8 cellular contexts compared by ENCODE assay signal in genomic region chrX:120485562-120486520, GRCh38. TPM values are rescaled to one million over a fixed set of nuclear protein-coding genes. Genes with fewer than 3 reads are reported as not detected.
DNase-seq lines count a peak whose midpoint lies in the region; ATAC-seq and TF ChIP-seq lines count a peak whose summit lies in the region.

No MANE protein-coding gene starts in this region.

- DNase-seq in GM10248 (ENCODE audit: extremely low spot score) (peak; percentile 35), HFF-Myc (ENCODE audit: extremely low read depth, low read depth) (peak; percentile 59), MV-4-11 (lab: John Stamatoyannopoulos, UW) (peak; percentile 92), SKM-1 treated with dmso at 0.1 percent for 144 hours (lab: John Stamatoyannopoulos, UW; ENCODE audit: unreplicated experiment) (peak; percentile 67), amniotic epithelial cell (ENCODE audit: low read depth) (peak; percentile 77), heart left ventricle (peak; percentile 74 to 87 (median 79)), trophoblast cell (peak; percentile 52 to 73), vagina (ENCODE audit: extremely low spot score in 2 of 2) (no peak)

- WGBS in heart left ventricle, 4 donors = 2 to 31% (median 14%) methylated on average over 32 to 39 of the region's 39 CpGs
- WGBS in trophoblast cell (ENCODE audit: extremely low coverage, insufficient coverage, insufficient read length) = no CpG with 5 or more reads among the region's 39 CpGs

- no peak overlapping the region for H2BK5ac ChIP-seq in trophoblast cell (ENCODE audit: low read depth, low read length, poor library complexity)

- H2BK120ac ChIP-seq in trophoblast cell (ENCODE audit: insufficient read depth, low read length, poor library complexity) = no peak overlapping the region

- H3K4ac ChIP-seq in trophoblast cell (ENCODE audit: low read depth, low read length) = no peak overlapping the region

- no peak overlapping the region for H4K8ac ChIP-seq in trophoblast cell (ENCODE audit: low read depth, low read length)

- H3K79me2 ChIP-seq in trophoblast cell (ENCODE audit: control insufficient read depth, insufficient read depth, low read length, poor library complexity) = no peaks in the 10 kb centered on the region

- H3K4me1 ChIP-seq in heart left ventricle = peaks cover 0 to 9% (median 0%) of the 10 kb centered on the region in 12 donors
- H3K4me1 ChIP-seq in trophoblast cell (ENCODE audit: control insufficient read depth in 1 of 2, insufficient read depth in 2 of 2, low read length in 2 of 2) = peaks cover 0 to 3% of the 10 kb centered on the region in 2 experiments
- H3K4me1 ChIP-seq in vagina = peaks cover 5% of the 10 kb centered on the region

- peak; percentile 90 to 96 (median 93) for ATAC-seq in heart left ventricle

- POLR2A ChIA-PET in GM10248 (lab: Yijun Ruan, JAX) = interaction anchor here (0.9 kb wide), 1 partner anchor 75 kb away, joined by 3 read pairs; the partner anchor contains the start of gene CUL4B

- H3K18ac ChIP-seq in trophoblast cell (ENCODE audit: low read length) = no peak overlapping the region

- no peaks in the 10 kb centered on the region for H3K9me3 ChIP-seq in heart left ventricle
- H3K9me3 ChIP-seq in trophoblast cell (ENCODE audit: insufficient read depth, low read depth, low read length) = no peaks in the 10 kb centered on the region
- no peaks in the 10 kb centered on the region for H3K9me3 ChIP-seq in vagina

- peak; percentile 40 for TF ChIP-seq CTCF in GM10248 (IDR thresholded peaks at IDR 0.05; ENCODE audit: control extremely low read depth, extremely low read depth, low read depth, missing control alignments)
- TF ChIP-seq CTCF in HFF-Myc (IDR thresholded peaks at IDR 0.05; ENCODE audit: low read depth, low read length, missing control alignments) = peak; percentile 51
- TF ChIP-seq CTCF in heart left ventricle (IDR thresholded peaks at IDR 0.05) = peak; percentile 34 to 67 (median 52)
- peak in 2 of 3 experiments; percentile 39 to 42 for TF ChIP-seq CTCF in vagina (IDR thresholded peaks at IDR 0.05)

- no peaks in the 10 kb centered on the region for H3K27me3 ChIP-seq in heart left ventricle
- H3K27me3 ChIP-seq in trophoblast cell (ENCODE audit: insufficient read depth, low read length) = no peaks in the 10 kb centered on the region
- H3K27me3 ChIP-seq in vagina = no peaks in the 10 kb centered on the region

- H2AK5ac ChIP-seq in trophoblast cell (ENCODE audit: low read length) = no peak overlapping the region

- H3K27ac ChIP-seq in heart left ventricle = peak overlapping the region; percentile 75 to 96 (median 88)
- peak overlapping the region; percentile 26 for H3K27ac ChIP-seq in trophoblast cell (ENCODE audit: low read depth, low read length)
- H3K27ac ChIP-seq in vagina = peak overlapping the region; percentile 69

- peak overlapping the region; percentile 74 for H3K9ac ChIP-seq in trophoblast cell (ENCODE audit: low read length)

- peak overlapping the region; percentile 90 for H3K4me2 ChIP-seq in trophoblast cell (ENCODE audit: low read length)

- no peak overlapping the region for H2BK12ac ChIP-seq in trophoblast cell (ENCODE audit: low read length)

- intact Hi-C loops in heart left ventricle (cut with DNase I) = loop anchor here in 1 of 10 donors (2.0 kb wide), 1 partner anchor 75 kb away; the partner anchor contains the start of gene CUL4B
- intact Hi-C loops in vagina (cut with DNase I) = no loop called here

- no peaks in the 10 kb centered on the region for H3K79me1 ChIP-seq in trophoblast cell (ENCODE audit: low read length)

- H2AFZ ChIP-seq in trophoblast cell (ENCODE audit: insufficient read depth, low read length, poor library complexity) = no peak overlapping the region

- CTCF ChIA-PET in GM10248 (lab: Yijun Ruan, JAX) = interaction anchor here (0.8 to 2.0 kb wide), 10 partner anchors 8 to 179 kb away, joined by 3 to 10 read pairs (median 4); no protein-coding TSS in a partner anchor

- H3K14ac ChIP-seq in trophoblast cell (ENCODE audit: low read length) = no peak overlapping the region

- peak overlapping the region; percentile 41 for H3K4me3 ChIP-seq in HFF-Myc (replicated peaks; ENCODE audit: low read depth, low read length)
- H3K4me3 ChIP-seq in heart left ventricle = peak overlapping the region; percentile 19 to 64 (median 51)
- peak overlapping the region; percentile 68 for H3K4me3 ChIP-seq in trophoblast cell (ENCODE audit: low read depth, low read length)
- H3K4me3 ChIP-seq in vagina = peak overlapping the region; percentile 43 to 45

- no peak overlapping the region for H4K12ac ChIP-seq in trophoblast cell (ENCODE audit: low read depth, low read length)

- H4K91ac ChIP-seq in trophoblast cell (ENCODE audit: low read depth, low read length) = no peak overlapping the region

- TF ChIP-seq POLR2A in heart left ventricle (IDR thresholded peaks at IDR 0.05) = no peak
- no peak for TF ChIP-seq POLR2A in vagina (IDR thresholded peaks at IDR 0.05)

- H3K23ac ChIP-seq in trophoblast cell (ENCODE audit: low read length) = no peak overlapping the region

- H3K36me3 ChIP-seq in heart left ventricle = no peaks in the 10 kb centered on the region
- no peaks in the 10 kb centered on the region for H3K36me3 ChIP-seq in trophoblast cell (ENCODE audit: control insufficient read depth in 1 of 2, insufficient read depth in 2 of 2, low read length in 2 of 2)
- no peaks in the 10 kb centered on the region for H3K36me3 ChIP-seq in vagina

RNA-seq across cellular contexts. Expression of gene LAMP2, which starts 16.7 kb away (rescaled TPM):
- total RNA-seq in heart left ventricle (100 to 1,000 TPM in 1 of 9 donors, 10 to 100 TPM in 8; 58.7 to 111 (median 68.2) TPM), vagina (106 TPM)
- polyA plus RNA-seq in heart left ventricle = 10 to 100 TPM; 15.5 to 54.8 TPM
- polyA plus RNA-seq in trophoblast cell (2013) = 102 and 105 TPM in 2 replicates

Comparison
In these comparisons a context has a peak if more than half of its experiments do, and no peak if none do; other contexts are left out.
1. DNase-seq: peak in GM10248 (single experiment), HFF-Myc (single experiment), MV-4-11 (single experiment), SKM-1 treated with dmso at 0.1 percent for 144 hours (single experiment), amniotic epithelial cell (single experiment), heart left ventricle (5 of 5) and trophoblast cell (2 of 2); none in vagina (0 of 2).
2. H3K27ac ChIP-seq: peak in every context shown above with its lines; median percentile 88 in heart left ventricle; 69 in vagina; 26 in trophoblast cell.
3. Peak in every context shown above with its lines, with median percentiles within 50 percentile points of each other: CTCF ChIP-seq and H3K4me3 ChIP-seq.